ENCODE assay signal across 18 cellular contexts in genomic region chr10:32103721-32104120, GRCh38. TPM values are rescaled to one million over a fixed set of nuclear protein-coding genes. Genes with fewer than 3 reads are reported as not detected.
A peak's percentile ranks its signal among the peaks of the same experiment; 100 is the strongest.
DNase-seq lines count a peak whose midpoint lies in the region; ATAC-seq and TF ChIP-seq lines count a peak whose summit lies in the region.
"Had no signal": no experiment of that assay in that cellular context is flagged by ENCODE, and none has a peak within 500 bp of the region (broad histone marks: within the 10 kb centered on the region; RNA-seq: fewer than 3 reads in every experiment).

No MANE protein-coding gene starts in this region.

- peaks cover 0 to under 1% of the 10 kb centered on the region in 2 donors for H3K9me3 ChIP-seq in ascending aorta
- H3K9me3 ChIP-seq in upper lobe of right lung, result no peaks in the 10 kb centered on the region

- intact Hi-C loops in ascending aorta (cut with DNase I) (no loop called here), upper lobe of right lung (cut with DNase I) (no loop called here)

- TF ChIP-seq CTCF in ascending aorta (IDR thresholded peaks at IDR 0.05) (no peak), upper lobe of right lung (IDR thresholded peaks at IDR 0.05) (no peak)

- DNase-seq in GM04504 (ENCODE audit: low read depth) (peak; percentile 5), ascending aorta (ENCODE audit: low spot score in 2 of 2) (no peak), fibroblast of peridontal ligament (ENCODE audit: extremely low read depth) (peak; percentile 53), upper lobe of right lung (no peak), NCI-H82 (lab: John Stamatoyannopoulos, UW) (no peak)
- DNase-seq in stimulated activated CD4-positive, alpha-beta T cell treated with anti-CD3 and anti-CD28 coated beads, Interleukin-4, amount 100 ng/mL, for 4 hours, result no peak
- DNase-seq: CD8-positive, alpha-beta memory T cell; DMS 273 treated with DMSO at 0.1 percent for 48 hours; H7; KBM-7; NCI-H1092; NCI-H2171; NCI-H446 treated with DMSO at 0.1 percent for 48 hours; NCI-H774 had no signal

- peaks cover 0 to 13% of the 10 kb centered on the region in 2 donors for H3K4me1 ChIP-seq in ascending aorta
- no peaks in the 10 kb centered on the region for H3K4me1 ChIP-seq in upper lobe of right lung

- H3K27ac ChIP-seq in ascending aorta, result peak overlapping the region; percentile 38 to 57
- H3K27ac ChIP-seq in upper lobe of right lung, result peak overlapping the region; percentile 6
- H3K27ac ChIP-seq: SK-N-MC had no signal

- no peak for ATAC-seq in upper lobe of right lung
- ATAC-seq in HG03457 (IDR thresholded peaks at IDR 0.05; ENCODE audit: unreplicated experiment), result no peak
- ATAC-seq: Panc1, Right ventricle myocardium inferior had no signal

- H3K27me3 ChIP-seq in ascending aorta, result no peaks in the 10 kb centered on the region
- no peaks in the 10 kb centered on the region for H3K27me3 ChIP-seq in upper lobe of right lung

- H3K36me3 ChIP-seq in ascending aorta (no peaks in the 10 kb centered on the region), upper lobe of right lung (no peaks in the 10 kb centered on the region)

- H3K4me3 ChIP-seq in ascending aorta (no peak overlapping the region), upper lobe of right lung (no peak overlapping the region)
- H3K4me3 ChIP-seq: SK-N-MC had no signal

RNA-seq across cellular contexts. Expression of gene KIF5B, which starts 47.5 kb away (rescaled TPM):
- 78.1 TPM for total RNA-seq in ascending aorta
- total RNA-seq in upper lobe of right lung, result 112 TPM

Comparison
In these comparisons a context has a peak if more than half of its experiments do, and no peak if none do; other contexts are left out.
1. DNase-seq: peak in GM04504 (single experiment) and fibroblast of peridontal ligament (single experiment); none in ascending aorta (0 of 2), upper lobe of right lung (single experiment), NCI-H82 (single experiment) and stimulated activated CD4-positive, alpha-beta T cell treated with anti-CD3 and anti-CD28 coated beads, Interleukin-4, amount 100 ng/mL, for 4 hours (0 of 2).